Comparison of ENCODE assay signal across 8 cellular contexts in the genomic region with DNA sequence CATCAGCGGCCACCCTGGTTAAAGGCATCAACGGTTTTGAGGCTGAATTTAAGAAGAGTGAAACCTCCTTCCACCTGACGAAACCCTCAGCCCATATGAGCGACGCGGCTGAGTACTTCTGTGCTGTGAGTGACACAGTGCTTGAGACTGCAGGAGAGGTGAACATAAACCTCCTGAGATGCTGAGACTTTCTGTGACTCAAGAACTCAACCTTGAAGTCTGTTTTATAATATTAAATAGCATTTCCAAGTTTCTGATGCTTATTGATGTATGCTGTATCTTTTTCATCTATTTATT.
DNase-seq lines count a peak whose midpoint lies in the region; ATAC-seq and TF ChIP-seq lines count a peak whose summit lies in the region.
"Not testable (repeated sequence)": the region's sequence is repeated elsewhere in the genome, so short reads cannot be mapped to it uniquely, and the experiment has no call there.

No MANE protein-coding gene starts in this region.

- H3K27ac Mint-ChIP-seq in CD8-positive, alpha-beta T cell = peak overlapping the region; percentile 85
- H3K27ac Mint-ChIP-seq in activated CD4-positive, alpha-beta T cell treated with anti-CD3 and anti-CD28 coated beads, Interleukin-2, amount 10 ng/mL, durations not matched to agents 24 days and 14 days = peak overlapping the region; percentile 88
- H3K27ac Mint-ChIP-seq in activated T-cell treated with anti-CD3 and anti-CD28 coated beads, Interleukin-2, amount 50 U/mL, for 24 hours = peak overlapping the region; percentile 87

- H3K9me3 ChIP-seq in CD8-positive, alpha-beta T cell (ENCODE audit: low read length); OCI-LY3 (ENCODE audit: insufficient read depth, low read length); effector memory CD4-positive, alpha-beta T cell (ENCODE audit: control insufficient read depth, low read length); thymus (ENCODE audit: control insufficient read depth): not testable (repeated sequence)

- not testable (repeated sequence) for H3K79me2 ChIP-seq in OCI-LY3 (ENCODE audit: low read length)

- H3K27ac ChIP-seq in CD8-positive, alpha-beta T cell (ENCODE audit: low read depth, low read length); OCI-LY3 (ENCODE audit: low read length); thymus (ENCODE audit: low read depth): not testable (repeated sequence)
- H3K27ac ChIP-seq in effector memory CD4-positive, alpha-beta T cell (ENCODE audit: insufficient read depth, low read length, poor library complexity, severe bottlenecking) = peak overlapping the region; percentile 32

- POLR2A ChIA-PET in CD8-positive, alpha-beta T cell (lab: Charles Lee) = not testable (repeated sequence)

- H3K36me3 Mint-ChIP-seq in CD8-positive, alpha-beta T cell; activated CD4-positive, alpha-beta T cell treated with anti-CD3 and anti-CD28 coated beads, Interleukin-2, amount 10 ng/mL, durations not matched to agents 24 days and 14 days (ENCODE audit: low read depth); activated T-cell treated with anti-CD3 and anti-CD28 coated beads, Interleukin-2, amount 50 U/mL, for 24 hours (ENCODE audit: low read depth): not testable (repeated sequence)

- not testable (repeated sequence) for H3K9ac ChIP-seq in OCI-LY3 (ENCODE audit: low read length)

- intact Hi-C loops in CD8-positive, alpha-beta T cell (cut with DNase I, micrococcal nuclease); activated CD4-positive, alpha-beta T cell treated with anti-CD3 and anti-CD28 coated beads, Interleukin-2, amount 10 ng/mL, durations not matched to agents 24 days and 14 days (cut with micrococcal nuclease): not testable (repeated sequence)

- H3K9me3 Mint-ChIP-seq in CD8-positive, alpha-beta T cell; activated CD4-positive, alpha-beta T cell treated with anti-CD3 and anti-CD28 coated beads, Interleukin-2, amount 10 ng/mL, durations not matched to agents 24 days and 14 days; activated T-cell treated with anti-CD3 and anti-CD28 coated beads, Interleukin-2, amount 50 U/mL, for 24 hours: not testable (repeated sequence)

- peak overlapping the region; percentile 28; the same call in 1 of the 2 replicates for H2AFZ ChIP-seq in OCI-LY3 (ENCODE audit: low read depth, low read length)

- TF ChIP-seq CTCF in CD8-positive, alpha-beta T cell (IDR thresholded peaks at IDR 0.05); OCI-LY3 (IDR thresholded peaks at IDR 0.05; ENCODE audit: low read depth, low read length): not testable (repeated sequence)

- not testable (repeated sequence) for DNase-seq in CD8-positive, alpha-beta T cell; activated T-cell treated with anti-CD3 and anti-CD28 coated beads, Interleukin-2, amount 50 U/mL, for 24 hours; effector memory CD4-positive, alpha-beta T cell
- peak; percentile 59 for DNase-seq in activated CD4-positive, alpha-beta T cell treated with anti-CD3 and anti-CD28 coated beads, Interleukin-2, amount 10 ng/mL, durations not matched to agents 24 days and 14 days
- DNase-seq in activated naive CD4-positive, alpha-beta T cell treated with anti-CD3 and anti-CD28 coated beads, Interleukin-2, amount 50 U/mL, for 16 hours = peak; percentile 18
- DNase-seq in stimulated activated CD4-positive, alpha-beta T cell treated with anti-CD3 and anti-CD28 coated beads, Interleukin-15, amount 100 ng/mL, for 24 hours = peak; percentile 12

- peak overlapping the region; percentile 56 for H3K4me2 ChIP-seq in OCI-LY3 (ENCODE audit: low read length)

- 62% methylated on average over 6 of the region's 6 CpGs for WGBS in thymus

- H3K4me1 ChIP-seq in CD8-positive, alpha-beta T cell (ENCODE audit: insufficient read depth, low read length); OCI-LY3 (ENCODE audit: low read length); effector memory CD4-positive, alpha-beta T cell (ENCODE audit: control insufficient read depth, insufficient read depth, low read length, poor library complexity, severe bottlenecking); thymus (ENCODE audit: control insufficient read depth, insufficient read depth, low read length): not testable (repeated sequence)

- peak overlapping the region; percentile 74 for H3K4me3 Mint-ChIP-seq in CD8-positive, alpha-beta T cell
- H3K4me3 Mint-ChIP-seq in activated CD4-positive, alpha-beta T cell treated with anti-CD3 and anti-CD28 coated beads, Interleukin-2, amount 10 ng/mL, durations not matched to agents 24 days and 14 days = peak overlapping the region; percentile 80
- peak overlapping the region; percentile 74 for H3K4me3 Mint-ChIP-seq in activated T-cell treated with anti-CD3 and anti-CD28 coated beads, Interleukin-2, amount 50 U/mL, for 24 hours

- peak; percentile 53 for ATAC-seq in CD8-positive, alpha-beta T cell

- CTCF ChIA-PET in CD8-positive, alpha-beta T cell (lab: Charles Lee) = interaction anchor here (1.0 kb wide), 1 partner anchor 12 kb away, joined by 4 read pairs; no protein-coding TSS in a partner anchor

- not testable (repeated sequence) for H3K27me3 ChIP-seq in CD8-positive, alpha-beta T cell (ENCODE audit: insufficient read depth, low read length); effector memory CD4-positive, alpha-beta T cell (replicated peaks; ENCODE audit: control insufficient read depth, insufficient read depth, low read length, poor library complexity, severe bottlenecking); thymus (ENCODE audit: control insufficient read depth, insufficient read depth)
- peaks cover 38% of the 10 kb centered on the region for H3K27me3 ChIP-seq in OCI-LY3 (ENCODE audit: low read depth, low read length)

- peaks cover 12% of the 10 kb centered on the region for H3K4me1 Mint-ChIP-seq in CD8-positive, alpha-beta T cell (ENCODE audit: low read depth)
- not testable (repeated sequence) for H3K4me1 Mint-ChIP-seq in activated CD4-positive, alpha-beta T cell treated with anti-CD3 and anti-CD28 coated beads, Interleukin-2, amount 10 ng/mL, durations not matched to agents 24 days and 14 days
- peaks cover 26% of the 10 kb centered on the region for H3K4me1 Mint-ChIP-seq in activated T-cell treated with anti-CD3 and anti-CD28 coated beads, Interleukin-2, amount 50 U/mL, for 24 hours (ENCODE audit: low read depth)

- H3K4me3 ChIP-seq in CD8-positive, alpha-beta T cell (ENCODE audit: low read depth, low read length); effector memory CD4-positive, alpha-beta T cell (ENCODE audit: insufficient read depth, low read depth, low read length, poor library complexity, severe bottlenecking): not testable (repeated sequence)
- H3K4me3 ChIP-seq in OCI-LY3 (ENCODE audit: low read length) = peak overlapping the region; percentile 33; the same call in 1 of the 2 replicates
- H3K4me3 ChIP-seq in thymus (ENCODE audit: low read length) = peak overlapping the region; percentile 20

- H3K27me3 Mint-ChIP-seq in CD8-positive, alpha-beta T cell (ENCODE audit: low read depth); activated CD4-positive, alpha-beta T cell treated with anti-CD3 and anti-CD28 coated beads, Interleukin-2, amount 10 ng/mL, durations not matched to agents 24 days and 14 days; activated T-cell treated with anti-CD3 and anti-CD28 coated beads, Interleukin-2, amount 50 U/mL, for 24 hours: not testable (repeated sequence)

- not testable (repeated sequence) for H3K36me3 ChIP-seq in CD8-positive, alpha-beta T cell (ENCODE audit: insufficient read depth, low read length); OCI-LY3 (replicated peaks; ENCODE audit: low read depth, low read length); effector memory CD4-positive, alpha-beta T cell (ENCODE audit: control insufficient read depth, insufficient read depth, low read length); thymus (ENCODE audit: control insufficient read depth, insufficient read depth)

- not testable (repeated sequence) for H4K20me1 ChIP-seq in OCI-LY3 (ENCODE audit: insufficient read depth, low read length)
